ENCODE assay signal across 8 cellular contexts in genomic region chr3:98039322-98040024, GRCh38. TPM values are rescaled to one million over a fixed set of nuclear protein-coding genes. Genes with fewer than 3 reads are reported as not detected.
DNase-seq lines count a peak whose midpoint lies in the region; ATAC-seq and TF ChIP-seq lines count a peak whose summit lies in the region.

No MANE protein-coding gene starts in this region.

- H3K27me3 Mint-ChIP-seq in activated CD4-positive, alpha-beta T cell treated with anti-CD3 and anti-CD28 coated beads for 36 hours: peaks cover 4% of the 10 kb centered on the region

- POLR2A ChIA-PET in activated CD4-positive, alpha-beta T cell treated with anti-CD3 and anti-CD28 coated beads for 36 hours (lab: Charles Lee): no interaction called here

- peaks cover 2% of the 10 kb centered on the region for H3K9me3 Mint-ChIP-seq in activated CD4-positive, alpha-beta T cell treated with anti-CD3 and anti-CD28 coated beads for 36 hours (ENCODE audit: low read depth)

- H3K4me1 ChIP-seq in left lung: no peaks in the 10 kb centered on the region

- peak in 13 of 14 donors; percentile 15 to 77 (median 68) for DNase-seq in C1 segment of cervical spinal cord (lab: John Stamatoyannopoulos, UW)
- peak; percentile 81 for DNase-seq in NCI-H460 (ENCODE audit: extremely low read depth, low read depth)
- peak; percentile 84 for DNase-seq in activated CD4-positive, alpha-beta T cell treated with anti-CD3 and anti-CD28 coated beads for 36 hours
- DNase-seq in coronary artery (ENCODE audit: low spot score): peak; percentile 75
- no peak for DNase-seq in left lung
- DNase-seq in stimulated activated CD4-positive, alpha-beta T cell treated with anti-CD3 and anti-CD28 coated beads, Interleukin-4, amount 100 ng/mL, for 4 hours: peak; percentile 50 to 53

- H3K27ac Mint-ChIP-seq in activated CD4-positive, alpha-beta T cell treated with anti-CD3 and anti-CD28 coated beads for 36 hours: peak overlapping the region; percentile 97

- peak; percentile 92 for ATAC-seq in GM19324 (IDR thresholded peaks at IDR 0.05; ENCODE audit: low FRiP score, unreplicated experiment)
- ATAC-seq in HG03442 (IDR thresholded peaks at IDR 0.05; ENCODE audit: unreplicated experiment): peak; percentile 97
- ATAC-seq in activated CD4-positive, alpha-beta T cell treated with anti-CD3 and anti-CD28 coated beads for 36 hours: peak; percentile 88
- ATAC-seq in left lung: peak; percentile 100

- CTCF ChIA-PET in activated CD4-positive, alpha-beta T cell treated with anti-CD3 and anti-CD28 coated beads for 36 hours (lab: Charles Lee): interaction anchor here (0.8 to 7.0 kb wide), 19 partner anchors 9 to 777 kb away, joined by 3 to 55 read pairs (median 4); no protein-coding TSS in a partner anchor

- H3K27me3 ChIP-seq in left lung: peaks cover 0 to 28% of the 10 kb centered on the region in 2 donors

- TF ChIP-seq CTCF in coronary artery (IDR thresholded peaks at IDR 0.05) (peak; percentile 87), left lung (IDR thresholded peaks at IDR 0.05) (peak; percentile 85 to 88)

- H3K36me3 Mint-ChIP-seq in activated CD4-positive, alpha-beta T cell treated with anti-CD3 and anti-CD28 coated beads for 36 hours (ENCODE audit: low read depth): no peaks in the 10 kb centered on the region

- peaks cover 12% of the 10 kb centered on the region for H3K4me1 Mint-ChIP-seq in activated CD4-positive, alpha-beta T cell treated with anti-CD3 and anti-CD28 coated beads for 36 hours

- intact Hi-C loops in activated CD4-positive, alpha-beta T cell treated with anti-CD3 and anti-CD28 coated beads for 36 hours (cut with DNase I, micrococcal nuclease): loop anchor here (1.0 to 10.0 kb wide), 12 partner anchors 145 to 863 kb away; partner anchors contain the start of genes CLDND1 (in 2 of the 2), CPOX (in 2 of the 2) and DCBLD2 (in 1 of the 2)
- intact Hi-C loops in left lung (cut with DNase I): loop anchor here in 1 of 2 donors (2.0 kb wide), 1 partner anchor 289 kb away; no protein-coding TSS in a partner anchor

- H3K27ac ChIP-seq in coronary artery: no peak overlapping the region
- H3K27ac ChIP-seq in left lung: no peak overlapping the region

- H3K4me3 Mint-ChIP-seq in activated CD4-positive, alpha-beta T cell treated with anti-CD3 and anti-CD28 coated beads for 36 hours: peak overlapping the region; percentile 76

- H3K36me3 ChIP-seq in left lung: no peaks in the 10 kb centered on the region

- H3K4me3 ChIP-seq in coronary artery: peak overlapping the region; percentile 62
- peak overlapping the region in 1 of 2 donors; percentile 17 for H3K4me3 ChIP-seq in left lung

- H3K9me3 ChIP-seq in left lung: peaks cover 0 to 5% of the 10 kb centered on the region in 2 donors

RNA-seq across cellular contexts. Expression of gene GABRR3, which starts 4.4 kb away (rescaled TPM):
- not detected in 2 replicates for total RNA-seq in NCI-H460 (2014; rRNA removed; shearing (Covaris generic))
- not detected in 2 replicates for polyA plus RNA-seq in NCI-H460 (2014; cell fraction: nucleus; rRNA removed)
- total RNA-seq in activated CD4-positive, alpha-beta T cell treated with anti-CD3 and anti-CD28 coated beads for 36 hours: not detected
- total RNA-seq in left lung: not detected

RNA-seq across cellular contexts. Expression of gene OR5AC2, which starts 47.5 kb away (rescaled TPM):
- not detected in 2 replicates for total RNA-seq in NCI-H460 (2014; rRNA removed; shearing (Covaris generic))
- polyA plus RNA-seq in NCI-H460 (2014; cell fraction: nucleus; rRNA removed): not detected in 2 replicates
- total RNA-seq in activated CD4-positive, alpha-beta T cell treated with anti-CD3 and anti-CD28 coated beads for 36 hours: not detected
- total RNA-seq in left lung: not detected

Comparison
In these comparisons a context has a peak if more than half of its experiments do, and no peak if none do; other contexts are left out.
1. DNase-seq: peak in C1 segment of cervical spinal cord (13 of 14), NCI-H460 (single experiment), activated CD4-positive, alpha-beta T cell treated with anti-CD3 and anti-CD28 coated beads for 36 hours (single experiment), coronary artery (single experiment) and stimulated activated CD4-positive, alpha-beta T cell treated with anti-CD3 and anti-CD28 coated beads, Interleukin-4, amount 100 ng/mL, for 4 hours (2 of 2); none in left lung (0 of 2).
2. Peak in every context shown above with its lines, with median percentiles within 50 percentile points of each other: ATAC-seq.